Comparison of ENCODE assay signal across 8 cellular contexts in the genomic region with DNA sequence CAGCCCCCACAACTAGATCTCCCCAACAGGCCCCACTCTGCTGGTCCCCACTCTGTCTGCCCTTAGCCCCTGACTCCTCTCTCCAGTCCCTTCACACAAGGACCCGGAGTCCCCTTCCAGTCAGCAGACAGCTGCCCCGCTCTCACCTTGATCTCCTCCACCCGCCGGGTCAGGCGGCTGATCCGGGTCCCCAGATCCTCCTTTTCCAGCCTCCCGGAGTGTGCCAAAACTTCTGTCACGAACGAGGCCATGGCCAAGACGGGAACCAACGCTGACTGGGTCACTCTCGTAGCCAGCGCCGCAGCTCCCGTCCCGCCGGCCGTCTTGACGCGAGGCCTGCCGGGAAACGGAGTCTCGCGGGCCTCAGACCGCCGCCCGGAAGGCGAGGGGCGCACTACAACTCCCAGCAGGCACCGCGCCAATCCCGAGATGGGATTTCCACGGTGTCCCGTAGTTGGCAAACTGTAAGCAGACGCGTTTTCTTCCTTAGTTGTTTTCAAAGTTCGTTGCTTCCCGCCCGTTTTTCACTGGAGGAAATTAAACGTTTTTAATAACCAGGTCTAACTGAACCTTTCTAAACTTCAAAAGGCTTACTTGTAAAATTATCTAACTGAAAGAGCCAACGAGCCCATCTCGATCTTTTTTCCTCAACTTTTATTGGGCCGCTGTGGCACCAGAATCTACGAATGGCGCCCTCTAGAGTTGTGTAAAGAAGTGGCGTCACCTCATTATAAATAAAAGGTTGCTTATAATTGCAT. TPM values are rescaled to one million over a fixed set of nuclear protein-coding genes. Genes with fewer than 3 reads are reported as not detected.
A peak's percentile ranks its signal among the peaks of the same experiment; 100 is the strongest.
DNase-seq lines count a peak whose midpoint lies in the region; ATAC-seq and TF ChIP-seq lines count a peak whose summit lies in the region.

A gene with protein sequence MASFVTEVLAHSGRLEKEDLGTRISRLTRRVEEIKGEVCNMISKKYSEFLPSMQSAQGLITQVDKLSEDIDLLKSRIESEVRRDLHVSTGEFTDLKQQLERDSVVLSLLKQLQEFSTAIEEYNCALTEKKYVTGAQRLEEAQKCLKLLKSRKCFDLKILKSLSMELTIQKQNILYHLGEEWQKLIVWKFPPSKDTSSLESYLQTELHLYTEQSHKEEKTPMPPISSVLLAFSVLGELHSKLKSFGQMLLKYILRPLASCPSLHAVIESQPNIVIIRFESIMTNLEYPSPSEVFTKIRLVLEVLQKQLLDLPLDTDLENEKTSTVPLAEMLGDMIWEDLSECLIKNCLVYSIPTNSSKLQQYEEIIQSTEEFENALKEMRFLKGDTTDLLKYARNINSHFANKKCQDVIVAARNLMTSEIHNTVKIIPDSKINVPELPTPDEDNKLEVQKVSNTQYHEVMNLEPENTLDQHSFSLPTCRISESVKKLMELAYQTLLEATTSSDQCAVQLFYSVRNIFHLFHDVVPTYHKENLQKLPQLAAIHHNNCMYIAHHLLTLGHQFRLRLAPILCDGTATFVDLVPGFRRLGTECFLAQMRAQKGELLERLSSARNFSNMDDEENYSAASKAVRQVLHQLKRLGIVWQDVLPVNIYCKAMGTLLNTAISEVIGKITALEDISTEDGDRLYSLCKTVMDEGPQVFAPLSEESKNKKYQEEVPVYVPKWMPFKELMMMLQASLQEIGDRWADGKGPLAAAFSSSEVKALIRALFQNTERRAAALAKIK (minus strand): TSS at position 277 of the 758 bp plus-strand sequence. CDS start 26 bp downstream, at position 251.

- ATAC-seq in HG02759 (IDR thresholded peaks at IDR 0.05; ENCODE audit: unreplicated experiment) = peak; percentile 99
- ATAC-seq in activated naive CD8-positive, alpha-beta T cell treated with anti-CD3 and anti-CD28 coated beads, Interleukin-2, amount 10 ng/mL, durations not matched to agents 7 days and 5 days (ENCODE audit: low read depth) = peak; percentile 96

- peak within 1 kb of the TSS; percentile 100 for H3K4me3 Mint-ChIP-seq in activated naive CD8-positive, alpha-beta T cell treated with anti-CD3 and anti-CD28 coated beads, Interleukin-2, amount 10 ng/mL, durations not matched to agents 7 days and 5 days
- peak within 1 kb of the TSS; percentile 100 for H3K4me3 Mint-ChIP-seq in osteocyte (ENCODE audit: unreplicated experiment)

- peak within 1 kb of the TSS; percentile 92 for H3K27ac Mint-ChIP-seq in activated naive CD8-positive, alpha-beta T cell treated with anti-CD3 and anti-CD28 coated beads, Interleukin-2, amount 10 ng/mL, durations not matched to agents 7 days and 5 days
- peak within 1 kb of the TSS; percentile 98 for H3K27ac Mint-ChIP-seq in osteocyte (ENCODE audit: unreplicated experiment)

- H3K4me2 ChIP-seq in SU-DHL-6 (ENCODE audit: low read depth, low read length, poor library complexity, severe bottlenecking) = peak within 1 kb of the TSS; percentile 78

- intact Hi-C loops in head of caudate nucleus (cut with DNase I) = no loop called here

- H3F3A ChIP-seq in SU-DHL-6 (ENCODE audit: insufficient read depth) = no peaks in the 10 kb centered on the region

- H3K4me1 Mint-ChIP-seq in activated naive CD8-positive, alpha-beta T cell treated with anti-CD3 and anti-CD28 coated beads, Interleukin-2, amount 10 ng/mL, durations not matched to agents 7 days and 5 days = peaks cover 16% of the 10 kb centered on the region
- peaks cover 24% of the 10 kb centered on the region for H3K4me1 Mint-ChIP-seq in osteocyte (ENCODE audit: unreplicated experiment)

- under 1% methylated on average over 46 of the region's 46 CpGs for WGBS in thymus

- H3K9ac ChIP-seq in SU-DHL-6 (ENCODE audit: low read length) = peak within 1 kb of the TSS; percentile 96

- H3K9me2 ChIP-seq in SU-DHL-6 (replicated peaks; ENCODE audit: insufficient read depth, low read length) = no peaks in the 10 kb centered on the region

- peaks cover 6% of the 10 kb centered on the region for H3K4me1 ChIP-seq in thymus (ENCODE audit: control insufficient read depth, insufficient read depth, low read length)

- peak within 1 kb of the TSS; percentile 94 for H2AFZ ChIP-seq in SU-DHL-6 (ENCODE audit: low read depth, low read length, severe bottlenecking)

- H3K36me3 ChIP-seq in SU-DHL-6 (ENCODE audit: low read length) (peaks cover 3% of the 10 kb centered on the region; the same call in 1 of the 2 replicates), thymus (ENCODE audit: control insufficient read depth, insufficient read depth) (peaks cover 2% of the 10 kb centered on the region)

- H4K20me1 ChIP-seq in SU-DHL-6 (ENCODE audit: low read depth, low read length) = no peaks in the 10 kb centered on the region

- peaks cover 6% of the 10 kb centered on the region for H3K27me3 Mint-ChIP-seq in activated naive CD8-positive, alpha-beta T cell treated with anti-CD3 and anti-CD28 coated beads, Interleukin-2, amount 10 ng/mL, durations not matched to agents 7 days and 5 days
- peaks cover 38% of the 10 kb centered on the region for H3K27me3 Mint-ChIP-seq in osteocyte (ENCODE audit: unreplicated experiment)

- POLR2A ChIA-PET in activated naive CD8-positive, alpha-beta T cell treated with anti-CD3 and anti-CD28 coated beads, Interleukin-2, amount 10 ng/mL, durations not matched to agents 7 days and 5 days (lab: Charles Lee) = interaction anchor here (0.6 kb wide), 1 partner anchor 410 kb away, joined by 3 read pairs; no protein-coding TSS in a partner anchor

- H3K27me3 ChIP-seq in SU-DHL-6 (ENCODE audit: low read length) (no peaks in the 10 kb centered on the region), thymus (ENCODE audit: control insufficient read depth, insufficient read depth) (no peaks in the 10 kb centered on the region)

- no peaks in the 10 kb centered on the region for H3K9me3 Mint-ChIP-seq in activated naive CD8-positive, alpha-beta T cell treated with anti-CD3 and anti-CD28 coated beads, Interleukin-2, amount 10 ng/mL, durations not matched to agents 7 days and 5 days
- no peaks in the 10 kb centered on the region for H3K9me3 Mint-ChIP-seq in osteocyte (ENCODE audit: unreplicated experiment)

- H3K4me3 ChIP-seq in SU-DHL-6 (ENCODE audit: insufficient read depth, low read length, poor library complexity, severe bottlenecking) (peak within 1 kb of the TSS; percentile 86), thymus (ENCODE audit: low read length) (peak within 1 kb of the TSS; percentile 87)

- TF ChIP-seq CTCF in GM12873 (IDR thresholded peaks at IDR 0.05; ENCODE audit: insufficient read depth, low read depth, low read length, missing control alignments) = peak; percentile 74
- TF ChIP-seq CTCF in SU-DHL-6 (IDR thresholded peaks at IDR 0.05; ENCODE audit: insufficient read depth, low read length, poor library complexity, severe bottlenecking) = peak; percentile 87
- TF ChIP-seq CTCF in osteocyte (IDR thresholded peaks at IDR 0.05) = peak; percentile 96

- peaks cover 32% of the 10 kb centered on the region for H3K79me2 ChIP-seq in SU-DHL-6 (ENCODE audit: insufficient read depth, low read length)

- no peaks in the 10 kb centered on the region for H3K9me3 ChIP-seq in SU-DHL-6 (ENCODE audit: insufficient read depth, low read length)
- H3K9me3 ChIP-seq in thymus (ENCODE audit: control insufficient read depth) = no peaks in the 10 kb centered on the region

- H3K36me3 Mint-ChIP-seq in activated naive CD8-positive, alpha-beta T cell treated with anti-CD3 and anti-CD28 coated beads, Interleukin-2, amount 10 ng/mL, durations not matched to agents 7 days and 5 days = peaks cover 3% of the 10 kb centered on the region
- peaks cover 7% of the 10 kb centered on the region for H3K36me3 Mint-ChIP-seq in osteocyte (ENCODE audit: unreplicated experiment)

- peak within 1 kb of the TSS; percentile 62 for H3K27ac ChIP-seq in SU-DHL-6 (ENCODE audit: low read depth, low read length)
- H3K27ac ChIP-seq in thymus (ENCODE audit: low read depth) = peak within 1 kb of the TSS; percentile 36

- peak; percentile 95 for DNase-seq in NCI-H128 (lab: John Stamatoyannopoulos, UW; ENCODE audit: unreplicated experiment)
- peak; percentile 92 for DNase-seq in activated naive CD8-positive, alpha-beta T cell treated with anti-CD3 and anti-CD28 coated beads, Interleukin-2, amount 10 ng/mL, durations not matched to agents 7 days and 5 days
- peak; percentile 90 to 99 (median 97) for DNase-seq in head of caudate nucleus
- peak; percentile 99 for DNase-seq in osteocyte (ENCODE audit: extremely low spot score, unreplicated experiment)

RNA-seq across cellular contexts. Expression of the gene that starts here (rescaled TPM):
- total RNA-seq in activated naive CD8-positive, alpha-beta T cell treated with anti-CD3 and anti-CD28 coated beads, Interleukin-2, amount 10 ng/mL, durations not matched to agents 7 days and 5 days = 10 to 100 TPM; 14.6 to 16.3 TPM
- total RNA-seq in osteocyte = 14.3 and 14.7 TPM in 2 replicates
- 6.0 TPM for polyA plus RNA-seq in thymus

Comparison
In these comparisons a context has a peak if more than half of its experiments do, and no peak if none do; other contexts are left out.
1. Peak in every context shown above with its lines: DNase-seq, ATAC-seq, H3K4me3 ChIP-seq and H3K27ac ChIP-seq.